ENCODE assay signal across 7 cellular contexts in genomic region chr9:3672399-3672798, GRCh38.
"Had no signal": no experiment of that assay in that cellular context is flagged by ENCODE, and none has a peak within 500 bp of the region (broad histone marks: within the 10 kb centered on the region; RNA-seq: fewer than 3 reads in every experiment).

No MANE protein-coding gene starts in this region.

- H3K27ac ChIP-seq: HL-60, KMS-11 had no signal

- ATAC-seq: HepG2, K562 had no signal

- H3K4me3 ChIP-seq: K562 had no signal

- H3K9ac ChIP-seq: KMS-11 had no signal

- H3K4me2 ChIP-seq: KMS-11 had no signal

- FAIRE-seq: HepG2, HTR-8/SVneo, K562 had no signal

- DNase-seq: IMR-90, KG1 had no signal
